23 cellular contexts compared by ENCODE assay signal in genomic region chr22:49344196-49344595, GRCh38.
DNase-seq lines count a peak whose midpoint lies in the region; TF ChIP-seq lines count a peak whose summit lies in the region.
"Had no signal": no experiment of that assay in that cellular context is flagged by ENCODE, and none has a peak within 500 bp of the region (broad histone marks: within the 10 kb centered on the region; RNA-seq: fewer than 3 reads in every experiment).

No MANE protein-coding gene starts in this region.

- H4K20me1 ChIP-seq in DOHH2 (ENCODE audit: control insufficient read depth, insufficient read depth, low read depth, low read length): no peaks in the 10 kb centered on the region
- H4K20me1 ChIP-seq: BLaER1 had no signal

- H3K27ac ChIP-seq in DOHH2 (ENCODE audit: low read depth, low read length) (no peak overlapping the region), coronary artery (no peak overlapping the region)
- H3K27ac ChIP-seq: BLaER1, KMS-11 had no signal

- H3F3A ChIP-seq in DOHH2 (ENCODE audit: control insufficient read depth, insufficient read depth): no peaks in the 10 kb centered on the region

- no peak for TF ChIP-seq CTCF in DOHH2 (IDR thresholded peaks at IDR 0.05; ENCODE audit: low read depth, low read length, poor library complexity, severe bottlenecking)
- TF ChIP-seq CTCF in coronary artery (IDR thresholded peaks at IDR 0.05): no peak
- TF ChIP-seq CTCF in GM20000 (IDR thresholded peaks at IDR 0.05; ENCODE audit: extremely low read depth, missing control alignments): no peak
- TF ChIP-seq CTCF in GM10266 (IDR thresholded peaks at IDR 0.05; ENCODE audit: control insufficient read depth, insufficient read depth, low read depth, missing control alignments): no peak

- no peaks in the 10 kb centered on the region for H3K36me3 ChIP-seq in DOHH2 (ENCODE audit: control insufficient read depth, low read length)
- H3K36me3 ChIP-seq: BLaER1, HAP-1 had no signal

- peak; percentile 3 for DNase-seq in coronary artery (ENCODE audit: low spot score)
- DNase-seq in medulla oblongata (ENCODE audit: extremely low spot score): peak; percentile 37
- DNase-seq in retina: peak; percentile 10
- DNase-seq in GM20000 (ENCODE audit: low spot score): no peak
- no peak for DNase-seq in HuH-7.5 (ENCODE audit: low spot score)
- no peak for DNase-seq in GM10266 (ENCODE audit: extremely low spot score)
- DNase-seq: CD4-positive, CD25-positive, alpha-beta regulatory T cell; DMS153; HFFc6; NCI-H1048; NCI-H1417; NCI-H1694; NCI-H2029 treated with DMSO at 0.1 percent for 48 hours; NCI-H2227 treated with DMSO at 0.1 percent for 48 hours; NCI-H510A; NCI-H69; RPMI8226; SHP77 treated with DMSO at 0.1 percent for 48 hours had no signal

- H3K27me3 ChIP-seq in DOHH2 (ENCODE audit: control insufficient read depth, low read length): no peaks in the 10 kb centered on the region
- H3K27me3 ChIP-seq: BLaER1 had no signal

- H3K79me2 ChIP-seq in DOHH2 (ENCODE audit: control insufficient read depth, low read length): no peaks in the 10 kb centered on the region

- H3K4me1 ChIP-seq in DOHH2 (ENCODE audit: control insufficient read depth, low read length): peaks cover 25% of the 10 kb centered on the region
- H3K4me1 ChIP-seq: HAP-1 had no signal

- no peaks in the 10 kb centered on the region for H3K9me3 ChIP-seq in DOHH2 (ENCODE audit: control insufficient read depth, insufficient read depth, low read length)
- H3K9me3 ChIP-seq: HAP-1 had no signal

- H3K4me3 ChIP-seq in DOHH2 (ENCODE audit: low read length): no peak overlapping the region
- H3K4me3 ChIP-seq in coronary artery: no peak overlapping the region
- H3K4me3 ChIP-seq: BLaER1, GM23338, HAP-1 had no signal

- no peaks in the 10 kb centered on the region for H3K9me2 ChIP-seq in DOHH2 (replicated peaks; ENCODE audit: control insufficient read depth, low read length)

- H3K4me2 ChIP-seq in DOHH2 (ENCODE audit: low read length): peak overlapping the region; percentile 21; the same call in 1 of the 2 replicates
- H3K4me2 ChIP-seq: BLaER1, GM23338, KMS-11 had no signal

Comparison
In these comparisons a context has a peak if more than half of its experiments do, and no peak if none do; other contexts are left out.
1. DNase-seq: peak in coronary artery (single experiment), medulla oblongata (single experiment) and retina (single experiment); none in GM20000 (single experiment), HuH-7.5 (single experiment) and GM10266 (single experiment).